In the genomic region with DNA sequence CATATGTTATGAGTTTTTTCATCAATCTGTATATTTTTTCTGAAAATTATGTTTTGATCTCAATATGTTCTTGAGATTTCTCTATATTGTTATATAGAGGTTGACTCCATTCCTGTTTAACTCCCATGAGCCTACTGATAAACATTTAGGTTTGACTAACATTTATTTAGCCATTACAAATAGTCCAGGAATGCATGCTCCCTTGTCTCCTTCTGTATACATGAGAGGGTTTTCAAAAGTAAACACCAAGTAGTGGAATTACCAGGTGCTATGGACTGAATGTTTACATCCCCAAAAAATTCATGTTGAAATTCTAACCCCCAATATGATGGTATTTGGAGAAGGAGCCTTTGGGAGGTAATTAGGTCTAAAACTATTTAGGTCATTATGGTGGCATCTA, we compare ENCODE assay signal across 2 cellular contexts.
TF ChIP-seq lines count a peak whose summit lies in the region.

No MANE protein-coding gene starts in this region.

TF ChIP-seq in A549, 52 proteins besides CTCF, POLR2A, EP300 and RAD21:
- TF ChIP-seq EHF (CRISPR knock-in tag; IDR thresholded peaks at IDR 0.05), result no peak

TF ChIP-seq in IMR-90, 13 proteins besides CTCF, POLR2A, EP300 and RAD21:
- no peak for TF ChIP-seq RFX5 (IDR thresholded peaks at IDR 0.05; ENCODE audit: low read depth, low read length)
- TF ChIP-seq SMC3 (IDR thresholded peaks at IDR 0.05; ENCODE audit: low read depth, low read length), result no peak
- TF ChIP-seq MAFK (IDR thresholded peaks at IDR 0.05; ENCODE audit: low read depth, low read length), result no peak
- no peak for TF ChIP-seq FOS (IDR thresholded peaks at IDR 0.05; ENCODE audit: low read depth, low read length)
- no peak for TF ChIP-seq MAZ (IDR thresholded peaks at IDR 0.05; ENCODE audit: borderline replicate concordance, low read depth, low read length)
- TF ChIP-seq CEBPB (IDR thresholded peaks at IDR 0.05; ENCODE audit: low read depth, low read length), result no peak
- TF ChIP-seq MXI1 (IDR thresholded peaks at IDR 0.05; ENCODE audit: borderline replicate concordance, low read depth, low read length), result no peak
- TF ChIP-seq, protein P1, sequence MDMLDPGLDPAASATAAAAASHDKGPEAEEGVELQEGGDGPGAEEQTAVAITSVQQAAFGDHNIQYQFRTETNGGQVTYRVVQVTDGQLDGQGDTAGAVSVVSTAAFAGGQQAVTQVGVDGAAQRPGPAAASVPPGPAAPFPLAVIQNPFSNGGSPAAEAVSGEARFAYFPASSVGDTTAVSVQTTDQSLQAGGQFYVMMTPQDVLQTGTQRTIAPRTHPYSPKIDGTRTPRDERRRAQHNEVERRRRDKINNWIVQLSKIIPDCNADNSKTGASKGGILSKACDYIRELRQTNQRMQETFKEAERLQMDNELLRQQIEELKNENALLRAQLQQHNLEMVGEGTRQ (IDR thresholded peaks at IDR 0.05; ENCODE audit: low read depth, low read length), result no peak
- TF ChIP-seq BHLHE40 (IDR thresholded peaks at IDR 0.05; ENCODE audit: low read depth, low read length), result no peak
- no peak for TF ChIP-seq CHD1 (IDR thresholded peaks at IDR 0.05; ENCODE audit: low read depth, low read length)
- TF ChIP-seq NFE2L2 (IDR thresholded peaks at IDR 0.05; ENCODE audit: low read depth, low read length), result no peak
- TF ChIP-seq, protein P2, sequence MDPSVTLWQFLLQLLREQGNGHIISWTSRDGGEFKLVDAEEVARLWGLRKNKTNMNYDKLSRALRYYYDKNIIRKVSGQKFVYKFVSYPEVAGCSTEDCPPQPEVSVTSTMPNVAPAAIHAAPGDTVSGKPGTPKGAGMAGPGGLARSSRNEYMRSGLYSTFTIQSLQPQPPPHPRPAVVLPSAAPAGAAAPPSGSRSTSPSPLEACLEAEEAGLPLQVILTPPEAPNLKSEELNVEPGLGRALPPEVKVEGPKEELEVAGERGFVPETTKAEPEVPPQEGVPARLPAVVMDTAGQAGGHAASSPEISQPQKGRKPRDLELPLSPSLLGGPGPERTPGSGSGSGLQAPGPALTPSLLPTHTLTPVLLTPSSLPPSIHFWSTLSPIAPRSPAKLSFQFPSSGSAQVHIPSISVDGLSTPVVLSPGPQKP (IDR thresholded peaks at IDR 0.05; ENCODE audit: borderline replicate concordance, low read depth, low read length), result no peak
- TF ChIP-seq RCOR1 (IDR thresholded peaks at IDR 0.05; ENCODE audit: insufficient replicate concordance, low read length), result no peak
